In genomic region chr16:86313631-86314030, GRCh38 we compare ENCODE assay signal across 16 cellular contexts.
DNase-seq lines count a peak whose midpoint lies in the region; TF ChIP-seq lines count a peak whose summit lies in the region.
"Had no signal": no experiment of that assay in that cellular context is flagged by ENCODE, and none has a peak within 500 bp of the region (broad histone marks: within the 10 kb centered on the region; RNA-seq: fewer than 3 reads in every experiment).

No MANE protein-coding gene starts in this region.

- H3K27ac ChIP-seq in HEK293 (ENCODE audit: extremely low read depth, low read depth, low read length) = no peak overlapping the region
- H3K27ac ChIP-seq in hepatocyte = no peak overlapping the region
- H3K27ac ChIP-seq: 22Rv1 had no signal

- peak overlapping the region; percentile 22 for H3K4me2 ChIP-seq in hepatocyte

- 30% methylated on average over 8 of the region's 8 CpGs for WGBS in hepatocyte (ENCODE audit: low lambda C conversion rate, missing lambda C conversion rate)

- H3K79me2 ChIP-seq in hepatocyte = no peaks in the 10 kb centered on the region

- no peak overlapping the region for H2AFZ ChIP-seq in hepatocyte

- peaks cover 7% of the 10 kb centered on the region for H3K27me3 ChIP-seq in hepatocyte

- H4K20me1 ChIP-seq in hepatocyte (ENCODE audit: insufficient read depth, poor library complexity, severe bottlenecking) = no peaks in the 10 kb centered on the region

- H3K4me3 ChIP-seq in HEK293 (ENCODE audit: low read depth, low read length) = no peak overlapping the region
- H3K4me3 ChIP-seq in hepatocyte = no peak overlapping the region
- H3K4me3 ChIP-seq: HAP-1 had no signal

- H3K9me3 ChIP-seq in HEK293 (ENCODE audit: control insufficient read depth, insufficient read depth, low read depth, low read length) (no peaks in the 10 kb centered on the region), hepatocyte (ENCODE audit: low read depth) (no peaks in the 10 kb centered on the region)
- H3K9me3 ChIP-seq: HAP-1 had no signal

- H3K4me1 ChIP-seq in HEK293 (ENCODE audit: control insufficient read depth, insufficient read depth, low read length) = no peaks in the 10 kb centered on the region
- H3K4me1 ChIP-seq in hepatocyte (ENCODE audit: insufficient read depth) = peaks cover 7% of the 10 kb centered on the region
- H3K4me1 ChIP-seq: HAP-1 had no signal

- DNase-seq in NCI-H2171 treated with DMSO at 0.1 percent for 48 hours (lab: John Stamatoyannopoulos, UW) (peak; percentile 24), NCI-H2171 (lab: John Stamatoyannopoulos, UW) (no peak), hepatocyte (ENCODE audit: low spot score) (no peak), NCI-H128 (lab: John Stamatoyannopoulos, UW; ENCODE audit: unreplicated experiment) (no peak), NCI-H1048 (lab: John Stamatoyannopoulos, UW) (no peak)
- DNase-seq: C1 segment of cervical spinal cord; Calu3; CD4-positive, alpha-beta memory T cell; COR-L47; DMS53; DMS79 treated with DMSO at 0.1 percent for 48 hours; GF-D8; GOT3 had no signal

- no peaks in the 10 kb centered on the region for H3K9me2 ChIP-seq in hepatocyte (replicated peaks; ENCODE audit: insufficient read depth)

- POLR2A ChIA-PET in HEK293 (lab: Yijun Ruan, JAX) = no interaction called here

- CTCF ChIA-PET in HEK293 (lab: Yijun Ruan, JAX) = no interaction called here

- H3K36me3 ChIP-seq in HEK293 (ENCODE audit: control insufficient read depth in 2 of 2, insufficient read depth in 1 of 2, low read length in 2 of 2) = no peaks in the 10 kb centered on the region
- H3K36me3 ChIP-seq in hepatocyte (replicated peaks; ENCODE audit: insufficient read depth, low read depth) = no peaks in the 10 kb centered on the region
- H3K36me3 ChIP-seq: HAP-1 had no signal

- no peak for TF ChIP-seq CTCF in HEK293 (tag by site-specific recombination; IDR thresholded peaks at IDR 0.05)
- no peak for TF ChIP-seq CTCF in hepatocyte (IDR thresholded peaks at IDR 0.05; ENCODE audit: poor library complexity)

TF ChIP-seq in HEK293, 187 proteins besides CTCF, POLR2A, EP300 and RAD21:
- TF ChIP-seq PRDM6 (tag by site-specific recombination; IDR thresholded peaks at IDR 0.05) (peak; percentile 37; the same call in 1 of the 2 replicates), ZNF169 (tag by site-specific recombination; IDR thresholded peaks at IDR 0.05) (no peak), ZIC2 (tag by site-specific recombination; IDR thresholded peaks at IDR 0.05) (peak; percentile 58)
